Comparison of ENCODE assay signal across 7 cellular contexts in the genomic region with DNA sequence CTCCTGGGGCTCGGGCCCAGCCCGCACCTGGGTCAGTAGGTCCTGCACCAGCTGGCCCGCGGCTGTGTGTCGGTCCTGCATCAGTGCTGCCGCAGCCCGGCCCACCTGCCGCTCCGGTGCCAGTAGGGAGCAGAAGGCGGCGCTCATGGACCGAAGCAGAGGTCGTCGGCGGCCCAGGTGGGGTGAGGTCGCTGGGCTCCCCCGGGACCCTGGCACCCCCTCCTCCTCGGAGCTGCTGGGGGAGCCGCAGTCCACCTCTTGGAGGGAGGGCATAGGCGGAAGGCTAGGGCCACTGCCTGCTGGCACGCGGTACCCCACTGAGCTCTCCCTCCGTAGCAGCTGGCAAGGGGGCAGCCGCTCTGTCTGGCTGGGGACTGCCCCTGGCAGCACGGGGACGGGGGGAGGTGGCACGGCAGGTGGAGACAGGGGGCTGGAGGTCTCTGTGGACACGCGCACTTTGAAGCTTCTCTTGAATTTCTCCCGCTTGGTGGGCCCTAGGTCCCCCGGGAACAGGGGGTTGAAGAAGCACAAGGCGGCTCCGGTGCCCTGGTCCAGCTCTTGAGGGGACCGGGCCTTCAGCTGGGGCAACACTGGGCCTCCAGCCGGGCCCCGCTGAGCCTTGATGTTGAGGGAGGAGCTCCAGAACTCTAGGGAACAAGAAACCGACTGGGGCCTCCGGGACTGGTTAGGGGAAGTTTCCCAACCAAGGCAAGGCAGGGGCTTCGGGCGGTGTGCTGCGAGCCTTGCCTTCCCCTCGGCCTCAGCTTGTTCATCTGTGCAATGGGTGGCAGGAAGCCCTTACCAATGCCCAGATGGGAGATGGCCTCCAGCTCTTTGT.
DNase-seq lines count a peak whose midpoint lies in the region; ATAC-seq lines count a peak whose summit lies in the region.
"Had no signal": no experiment of that assay in that cellular context is flagged by ENCODE, and none has a peak within 500 bp of the region (broad histone marks: within the 10 kb centered on the region; RNA-seq: fewer than 3 reads in every experiment).

No MANE protein-coding gene starts in this region.

- H3K27me3 ChIP-seq in duodenal mucosa (ENCODE audit: control insufficient read depth in 1 of 2, insufficient read depth in 2 of 2, low read length in 2 of 2), result no peaks in the 10 kb centered on the region

- peaks cover 9 to 39% of the 10 kb centered on the region in 2 donors for H3K36me3 ChIP-seq in duodenal mucosa (ENCODE audit: control insufficient read depth in 1 of 2, insufficient read depth in 2 of 2, low read length in 2 of 2)

- peak overlapping the region; percentile 57 to 75 for H3K9ac ChIP-seq in duodenal mucosa (ENCODE audit: low read depth in 1 of 2, low read length in 2 of 2)

- H3K4me3 ChIP-seq in duodenal mucosa (ENCODE audit: low read depth in 1 of 2, low read length in 2 of 2) (peak overlapping the region; percentile 78 to 82), skin epidermis (peak overlapping the region; percentile 39 to 63 (median 51))
- H3K4me3 ChIP-seq: SK-N-MC had no signal

- peaks cover 19% of the 10 kb centered on the region in 2 donors for H3K4me1 ChIP-seq in duodenal mucosa (ENCODE audit: control insufficient read depth in 1 of 2, insufficient read depth in 2 of 2, low read length in 2 of 2)

- H3K27ac ChIP-seq in duodenal mucosa (ENCODE audit: low read depth, low read length) (no peak overlapping the region), skin epidermis (peak overlapping the region in 17 of 21 experiments; percentile 36 to 96 (median 89))
- H3K27ac ChIP-seq: SK-N-MC had no signal

- no peaks in the 10 kb centered on the region for H3K9me3 ChIP-seq in duodenal mucosa (ENCODE audit: control insufficient read depth in 1 of 2, low read length in 2 of 2)

- ATAC-seq in HG03457 (IDR thresholded peaks at IDR 0.05; ENCODE audit: unreplicated experiment), result no peak

- peak; percentile 69 for DNase-seq in NCI-H2171 treated with DMSO at 0.1 percent for 48 hours (lab: John Stamatoyannopoulos, UW)
- no peak for DNase-seq in NCI-H2171 (lab: John Stamatoyannopoulos, UW)
- no peak for DNase-seq in activated gamma-delta T cell (lab: John Stamatoyannopoulos, UW)
